In the genomic region with DNA sequence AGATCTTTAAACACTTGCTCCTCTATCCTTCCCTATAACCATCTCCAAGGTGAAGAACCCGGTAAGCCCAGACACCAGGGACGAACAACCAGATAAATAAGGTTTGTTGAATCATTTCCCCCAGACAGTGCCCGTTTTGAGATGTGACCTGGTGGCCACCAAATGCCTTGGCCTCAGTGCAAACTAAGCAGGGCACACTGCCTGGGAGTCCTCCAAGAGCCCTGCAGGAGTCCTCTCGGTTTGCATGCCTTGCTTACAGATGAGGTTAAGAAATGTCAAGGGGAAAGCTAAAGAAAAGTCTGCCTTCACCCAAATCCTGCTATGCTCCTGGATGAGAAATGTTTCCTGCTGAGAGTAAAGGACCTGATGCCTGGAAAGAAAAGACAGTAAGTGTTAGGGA, we compare ENCODE assay signal across 26 cellular contexts.
"Had no signal": no experiment of that assay in that cellular context is flagged by ENCODE, and none has a peak within 500 bp of the region (broad histone marks: within the 10 kb centered on the region; RNA-seq: fewer than 3 reads in every experiment).

No MANE protein-coding gene starts in this region.

- ATAC-seq: activated naive CD8-positive, alpha-beta T cell treated with anti-CD3 and anti-CD28 coated beads, Interleukin-2, amount 50 U/mL, for 24 hours; activated T-cell treated with anti-CD3 and anti-CD28 coated beads, Interleukin-2, amount 50 U/mL, for 4 hours had no signal

- H3K36me3 Mint-ChIP-seq: activated CD4-positive, alpha-beta memory T cell treated with anti-CD3 and anti-CD28 coated beads for 36 hours; activated naive CD4-positive, alpha-beta T cell treated with anti-CD3 and anti-CD28 coated beads, Interleukin-2, amount 10 ng/mL, durations not matched to agents 7 days and 5 days; activated naive CD8-positive, alpha-beta T cell had no signal

- H3K4me3 Mint-ChIP-seq: activated B cell treated with CpG ODN at 0.5 μM for 24 hours; activated CD4-positive, alpha-beta memory T cell treated with anti-CD3 and anti-CD28 coated beads for 36 hours; activated naive CD4-positive, alpha-beta T cell treated with anti-CD3 and anti-CD28 coated beads, Interleukin-2, amount 10 ng/mL, durations not matched to agents 7 days and 5 days; activated naive CD8-positive, alpha-beta T cell; activated naive CD8-positive, alpha-beta T cell treated with anti-CD3 and anti-CD28 coated beads, Interleukin-2, amount 50 U/mL, for 24 hours; activated T-cell treated with anti-CD3 and anti-CD28 coated beads, Interleukin-2, amount 50 U/mL, for 4 hours; activated T-helper 1 cell treated with anti-CD3 and anti-CD28 coated beads, Interleukin-12 subunit alpha, Interleukin-12 subunit beta, Interleukin-2, Interleukin-4 antibody, amounts not matched to agents 30 ng/mL and 10 ng/mL and 1 ng/mL, durations not matched to agents 14 hours and 24 hours and 36 hours; brain had no signal

- H3K4me1 Mint-ChIP-seq: activated naive CD4-positive, alpha-beta T cell treated with anti-CD3 and anti-CD28 coated beads, Interleukin-2, amount 10 ng/mL, durations not matched to agents 7 days and 5 days had no signal

- H3K27me3 Mint-ChIP-seq: activated CD4-positive, alpha-beta memory T cell treated with anti-CD3 and anti-CD28 coated beads for 36 hours; activated naive CD8-positive, alpha-beta T cell had no signal

- H3K9me3 Mint-ChIP-seq: activated B cell treated with CpG ODN at 0.5 μM for 24 hours; activated CD4-positive, alpha-beta memory T cell treated with anti-CD3 and anti-CD28 coated beads for 36 hours; activated naive CD4-positive, alpha-beta T cell treated with anti-CD3 and anti-CD28 coated beads, Interleukin-2, amount 10 ng/mL, durations not matched to agents 7 days and 5 days; activated naive CD8-positive, alpha-beta T cell treated with anti-CD3 and anti-CD28 coated beads, Interleukin-2, amount 50 U/mL, for 24 hours; activated T-cell treated with anti-CD3 and anti-CD28 coated beads, Interleukin-2, amount 50 U/mL, for 4 hours; activated T-helper 1 cell treated with anti-CD3 and anti-CD28 coated beads, Interleukin-12 subunit alpha, Interleukin-12 subunit beta, Interleukin-2, Interleukin-4 antibody, amounts not matched to agents 30 ng/mL and 10 ng/mL and 1 ng/mL, durations not matched to agents 14 hours and 24 hours and 36 hours had no signal

- DNase-seq: activated B cell treated with CpG ODN at 0.5 μM for 24 hours; activated CD4-positive, alpha-beta memory T cell treated with anti-CD3 and anti-CD28 coated beads for 36 hours; activated CD4-positive, alpha-beta T cell treated with anti-CD3 and anti-CD28 coated beads for 4 hours; activated CD4-positive, alpha-beta T cell treated with anti-CD3 and anti-CD28 coated beads, Interleukin-2, amount 50 U/mL, for 1 hour; activated CD4-positive, CD25-positive, alpha-beta regulatory T cell treated with anti-CD3 and anti-CD28 coated beads, Interleukin-2, amount 50 U/mL, for 72 hours; activated CD8-positive, alpha-beta memory T cell treated with anti-CD3 and anti-CD28 coated beads, Interleukin-2, amount 50 U/mL, for 4 hours; activated effector memory CD4-positive, alpha-beta T cell treated with Interleukin-2 at 50 U/mL for 16 hours; activated naive CD4-positive, alpha-beta T cell treated with anti-CD3 and anti-CD28 coated beads, Interleukin-2, amount 10 ng/mL, durations not matched to agents 7 days and 5 days; activated naive CD8-positive, alpha-beta T cell treated with anti-CD3 and anti-CD28 coated beads, Interleukin-2, amount 50 U/mL, for 24 hours; activated T-cell treated with anti-CD3 and anti-CD28 coated beads for 4 hours; activated T-cell treated with anti-CD3 and anti-CD28 coated beads, Interleukin-2, amount 50 U/mL, for 4 hours; MM.1S; NCI-H1436 treated with DMSO at 0.1 percent for 48 hours; NCI-H2107; NCI-H226; NCI-H446 treated with DMSO at 0.1 percent for 48 hours; Right ventricle myocardium superior; SW 1271; T-helper 1 cell; T-helper 2 cell; T-helper 9 cell had no signal

- H3K27ac Mint-ChIP-seq: activated B cell treated with CpG ODN at 0.5 μM for 24 hours; activated CD4-positive, alpha-beta memory T cell treated with anti-CD3 and anti-CD28 coated beads for 36 hours; activated naive CD4-positive, alpha-beta T cell treated with anti-CD3 and anti-CD28 coated beads, Interleukin-2, amount 10 ng/mL, durations not matched to agents 7 days and 5 days; activated naive CD8-positive, alpha-beta T cell; activated naive CD8-positive, alpha-beta T cell treated with anti-CD3 and anti-CD28 coated beads, Interleukin-2, amount 50 U/mL, for 24 hours; activated T-helper 1 cell treated with anti-CD3 and anti-CD28 coated beads, Interleukin-12 subunit alpha, Interleukin-12 subunit beta, Interleukin-2, Interleukin-4 antibody, amounts not matched to agents 30 ng/mL and 10 ng/mL and 1 ng/mL, durations not matched to agents 14 hours and 24 hours and 36 hours had no signal

- H3K27ac ChIP-seq: KMS-11, VCaP had no signal
